Comparison of ENCODE assay signal across 24 cellular contexts in genomic region chr1:226646870-226647449, GRCh38.
DNase-seq lines count a peak whose midpoint lies in the region; ATAC-seq lines count a peak whose summit lies in the region.
"Had no signal": no experiment of that assay in that cellular context is flagged by ENCODE, and none has a peak within 500 bp of the region (broad histone marks: within the 10 kb centered on the region; RNA-seq: fewer than 3 reads in every experiment).

No MANE protein-coding gene starts in this region.

- H3K36me3 ChIP-seq in stomach smooth muscle (ENCODE audit: control insufficient read depth in 2 of 2, insufficient read depth in 2 of 2, low read length in 2 of 2): peaks cover 34 to 36% of the 10 kb centered on the region in 2 donors

- H3K4me1 ChIP-seq in stomach smooth muscle (ENCODE audit: control insufficient read depth, insufficient read depth, low read length): peaks cover 56% of the 10 kb centered on the region

- H3K9me3 ChIP-seq in stomach smooth muscle (ENCODE audit: control insufficient read depth in 2 of 2, low read length in 2 of 2): no peaks in the 10 kb centered on the region
- H3K9me3 ChIP-seq: left lung, SK-N-SH, upper lobe of right lung had no signal

- peaks cover 66% of the 10 kb centered on the region for H3K4me1 Mint-ChIP-seq in activated naive CD8-positive, alpha-beta T cell (ENCODE audit: low read depth)
- peaks cover 83% of the 10 kb centered on the region for H3K4me1 Mint-ChIP-seq in activated naive CD8-positive, alpha-beta T cell treated with anti-CD3 and anti-CD28 coated beads, Interleukin-2, amount 50 U/mL, for 24 hours
- peaks cover 37% of the 10 kb centered on the region for H3K4me1 Mint-ChIP-seq in activated T-helper 17 cell treated with anti-CD3 and anti-CD28 coated beads, Interleukin-2, amount 50 U/mL, for 72 hours

- H3K9ac ChIP-seq in stomach smooth muscle (ENCODE audit: low read length in 2 of 2): no peak overlapping the region
- H3K9ac ChIP-seq: SK-N-SH had no signal

- H3K36me3 Mint-ChIP-seq in activated naive CD8-positive, alpha-beta T cell: peaks cover 10% of the 10 kb centered on the region
- peaks cover 25% of the 10 kb centered on the region for H3K36me3 Mint-ChIP-seq in activated naive CD8-positive, alpha-beta T cell treated with anti-CD3 and anti-CD28 coated beads, Interleukin-2, amount 50 U/mL, for 24 hours (ENCODE audit: low read depth)
- H3K36me3 Mint-ChIP-seq in activated T-helper 17 cell treated with anti-CD3 and anti-CD28 coated beads, Interleukin-2, amount 50 U/mL, for 72 hours (ENCODE audit: low read depth): peaks cover 69% of the 10 kb centered on the region

- no peak for ATAC-seq in activated naive CD8-positive, alpha-beta T cell treated with anti-CD3 and anti-CD28 coated beads, Interleukin-2, amount 50 U/mL, for 24 hours
- no peak for ATAC-seq in activated T-helper 17 cell treated with anti-CD3 and anti-CD28 coated beads, Interleukin-2, amount 50 U/mL, for 72 hours (replicated peaks)
- ATAC-seq: foreskin keratinocyte, left lung, Panc1, upper lobe of right lung had no signal

- no peak for DNase-seq in activated naive CD8-positive, alpha-beta T cell treated with anti-CD3 and anti-CD28 coated beads, Interleukin-2, amount 50 U/mL, for 24 hours
- no peak for DNase-seq in NCI-H345 treated with DMSO at 0.1 percent for 48 hours (lab: John Stamatoyannopoulos, UW; ENCODE audit: unreplicated experiment)
- no peak for DNase-seq in LoVo (ENCODE audit: low spot score)
- DNase-seq in DMS79 treated with DMSO at 0.1 percent for 48 hours (lab: John Stamatoyannopoulos, UW): no peak
- DNase-seq: ACHN; activated CD4-positive, alpha-beta T cell treated with anti-CD3 and anti-CD28 coated beads, Interleukin-2, amount 50 U/mL, for 1 hour; amniotic stem cell; foreskin keratinocyte; HFFc6; naive B cell; NCI-H1436; NCI-H2171; NCI-H774; SK-N-SH; stimulated activated CD4-positive, alpha-beta T cell treated with anti-CD3 and anti-CD28 coated beads, Interleukin-12 subunit alpha, Interleukin-12 subunit beta, amount 100 ng/mL, for 4 hours; stimulated activated naive CD4-positive, alpha-beta T cell; upper lobe of right lung had no signal

- no peak overlapping the region for H3K4me3 ChIP-seq in stomach smooth muscle (ENCODE audit: low read length in 2 of 2)
- H3K4me3 ChIP-seq: left lung, upper lobe of right lung had no signal

- H3K9me3 Mint-ChIP-seq in activated naive CD8-positive, alpha-beta T cell (ENCODE audit: low read depth): no peaks in the 10 kb centered on the region
- H3K9me3 Mint-ChIP-seq in activated naive CD8-positive, alpha-beta T cell treated with anti-CD3 and anti-CD28 coated beads, Interleukin-2, amount 50 U/mL, for 24 hours: no peaks in the 10 kb centered on the region
- H3K9me3 Mint-ChIP-seq in activated T-helper 17 cell treated with anti-CD3 and anti-CD28 coated beads, Interleukin-2, amount 50 U/mL, for 72 hours: no peaks in the 10 kb centered on the region
- H3K9me3 Mint-ChIP-seq: HFFc6, naive B cell had no signal

- H3K27me3 ChIP-seq in layer of hippocampus (ENCODE audit: control insufficient read depth, insufficient read depth, low read length) (no peaks in the 10 kb centered on the region), stomach smooth muscle (ENCODE audit: control insufficient read depth in 1 of 2, insufficient read depth in 2 of 2, low read length in 2 of 2) (no peaks in the 10 kb centered on the region)
- H3K27me3 ChIP-seq: foreskin keratinocyte, left lung, upper lobe of right lung had no signal

- H3K27me3 Mint-ChIP-seq in activated naive CD8-positive, alpha-beta T cell: no peaks in the 10 kb centered on the region
- H3K27me3 Mint-ChIP-seq in activated naive CD8-positive, alpha-beta T cell treated with anti-CD3 and anti-CD28 coated beads, Interleukin-2, amount 50 U/mL, for 24 hours: no peaks in the 10 kb centered on the region
- H3K27me3 Mint-ChIP-seq in activated T-helper 17 cell treated with anti-CD3 and anti-CD28 coated beads, Interleukin-2, amount 50 U/mL, for 72 hours: no peaks in the 10 kb centered on the region
- H3K27me3 Mint-ChIP-seq: naive B cell had no signal

- peak overlapping the region; percentile 86 for H3K27ac Mint-ChIP-seq in activated naive CD8-positive, alpha-beta T cell
- no peak overlapping the region for H3K27ac Mint-ChIP-seq in activated naive CD8-positive, alpha-beta T cell treated with anti-CD3 and anti-CD28 coated beads, Interleukin-2, amount 50 U/mL, for 24 hours
- H3K27ac Mint-ChIP-seq in activated T-helper 17 cell treated with anti-CD3 and anti-CD28 coated beads, Interleukin-2, amount 50 U/mL, for 72 hours: peak overlapping the region; percentile 80
- H3K27ac Mint-ChIP-seq: HFFc6, progenitor cell of endocrine pancreas had no signal

- H3K4me3 Mint-ChIP-seq in activated naive CD8-positive, alpha-beta T cell: no peak overlapping the region
- no peak overlapping the region for H3K4me3 Mint-ChIP-seq in activated naive CD8-positive, alpha-beta T cell treated with anti-CD3 and anti-CD28 coated beads, Interleukin-2, amount 50 U/mL, for 24 hours
- H3K4me3 Mint-ChIP-seq in activated T-helper 17 cell treated with anti-CD3 and anti-CD28 coated beads, Interleukin-2, amount 50 U/mL, for 72 hours: no peak overlapping the region
- H3K4me3 Mint-ChIP-seq: HFFc6 had no signal

- peak overlapping the region; percentile 50 for H3K27ac ChIP-seq in layer of hippocampus (ENCODE audit: low read depth, low read length)
- peak overlapping the region; percentile 70 for H3K27ac ChIP-seq in stomach smooth muscle (ENCODE audit: low read length)
- H3K27ac ChIP-seq: foreskin keratinocyte, left lung, upper lobe of right lung had no signal
